8 cellular contexts compared by ENCODE assay signal in the genomic region with DNA sequence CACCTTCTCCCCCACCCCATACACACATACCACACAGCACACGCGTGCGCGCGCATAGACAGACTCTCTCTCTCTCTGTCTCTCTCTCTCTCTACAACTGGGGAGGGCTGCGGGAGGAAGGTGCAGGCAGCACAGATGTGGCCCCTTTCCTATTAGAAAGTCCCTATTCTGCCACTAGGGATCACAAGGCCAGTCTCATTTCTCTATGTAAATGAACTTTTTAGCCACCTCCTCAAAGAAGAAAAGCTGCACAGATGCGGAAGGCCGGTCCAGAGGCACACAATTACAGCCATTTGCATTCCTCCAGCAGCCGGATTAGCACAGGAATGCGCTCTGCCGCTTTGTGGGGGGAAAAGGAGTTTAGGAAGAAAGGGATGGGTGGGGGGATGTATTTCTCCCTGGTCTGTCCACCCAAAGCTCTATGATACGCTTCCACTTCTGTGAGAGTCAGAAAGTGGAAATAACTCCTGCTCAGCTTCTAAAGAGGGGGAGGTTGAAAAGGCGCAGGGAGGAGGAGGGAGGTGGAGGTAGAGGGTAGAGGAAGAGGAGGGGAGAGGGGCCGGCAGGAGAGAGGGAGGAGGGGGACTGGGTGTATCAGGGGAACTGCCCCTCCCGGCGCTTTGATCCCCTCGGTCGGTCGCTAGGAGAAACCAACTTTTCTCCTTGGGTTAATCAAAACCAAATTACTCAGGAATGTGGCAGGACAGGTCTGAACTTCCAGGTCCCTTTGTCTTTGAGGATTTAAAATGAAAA. TPM values are rescaled to one million over a fixed set of nuclear protein-coding genes. Genes with fewer than 3 reads are reported as not detected.
A peak's percentile ranks its signal among the peaks of the same experiment; 100 is the strongest.
DNase-seq lines count a peak whose midpoint lies in the region; ATAC-seq and TF ChIP-seq lines count a peak whose summit lies in the region.

No MANE protein-coding gene starts in this region.

- H3K79me1 ChIP-seq in IMR-90 (ENCODE audit: low read depth in 1 of 2, low read length in 2 of 2): peaks cover 45 to 86% of the 10 kb centered on the region in 2 experiments

- H4K8ac ChIP-seq in IMR-90 (ENCODE audit: low read depth in 2 of 2, low read length in 2 of 2): no peak overlapping the region

- H2BK20ac ChIP-seq in IMR-90 (ENCODE audit: low read depth, low read length): no peak overlapping the region

- no peak overlapping the region for H3K27ac ChIP-seq in IMR-90 (ENCODE audit: insufficient read depth, low read length)
- peak overlapping the region in 6 of 12 donors; percentile 10 to 55 (median 27) for H3K27ac ChIP-seq in heart left ventricle

- WGBS in IMR-90 (ENCODE audit: extremely low coverage in 2 of 2, insufficient read length in 1 of 2), 2 experiments: no CpG with 5 or more reads among the region's 19 CpGs
- WGBS in heart left ventricle, 4 donors: 67 to 73% (median 69%) methylated on average over 19 of the region's 19 CpGs

- intact Hi-C loops in IMR-90 (cut with micrococcal nuclease) (no loop called here), natural killer cell (cut with micrococcal nuclease) (no loop called here), heart left ventricle (cut with DNase I) (no loop called here)

- peaks cover 41 to 42% of the 10 kb centered on the region in 2 donors for H3K4me1 Mint-ChIP-seq in natural killer cell

- 0 out of 2 replicates have a peak overlapping the region, but pooled peaks have one; percentile 10 for H2AK5ac ChIP-seq in IMR-90 (ENCODE audit: low read depth, low read length)

- H2AFZ ChIP-seq in IMR-90 (replicated peaks; ENCODE audit: low read length, poor library complexity): no peak overlapping the region

- TF ChIP-seq CTCF in GM13977 (IDR thresholded peaks at IDR 0.05; ENCODE audit: extremely low read depth, insufficient read depth, missing control alignments) (no peak), IMR-90 (conservative IDR thresholded peaks at IDR 0.05; ENCODE audit: low read depth, low read length) (no peak), natural killer cell (IDR thresholded peaks at IDR 0.05) (no peak), heart left ventricle (IDR thresholded peaks at IDR 0.05) (no peak)

- ATAC-seq in GM21529 (IDR thresholded peaks at IDR 0.05; ENCODE audit: unreplicated experiment) (peak; percentile 71), IMR-90 (ENCODE audit: low read depth) (peak; percentile 47), natural killer cell (peak in 2 of 3 donors; percentile 17 to 18), heart left ventricle (no peak)

- H4K20me1 ChIP-seq in IMR-90 (ENCODE audit: insufficient read depth, low read length): peaks cover 50% of the 10 kb centered on the region

- no peaks in the 10 kb centered on the region for H3K27me3 ChIP-seq in IMR-90 (ENCODE audit: control insufficient read depth, insufficient read depth, low read length)
- H3K27me3 ChIP-seq in heart left ventricle: no peaks in the 10 kb centered on the region

- no peak for TF ChIP-seq POLR2A in IMR-90 (IDR thresholded peaks at IDR 0.05; ENCODE audit: low read depth, low read length)
- TF ChIP-seq POLR2A in heart left ventricle (IDR thresholded peaks at IDR 0.05): no peak

- H3K4me2 ChIP-seq in IMR-90 (ENCODE audit: low read depth, low read length): no peak overlapping the region; the same call in 1 of the 2 replicates

- no peak overlapping the region for H3K4ac ChIP-seq in IMR-90 (ENCODE audit: low read depth, low read length)

- H3K4me3 ChIP-seq in IMR-90 (ENCODE audit: insufficient read depth, low read depth, low read length) (no peak overlapping the region), heart left ventricle (no peak overlapping the region)

- no TSS peak for BruUV-seq in IMR-90 (replicated peaks; lab: Mats Ljungman, UMichigan)

- H4K91ac ChIP-seq in IMR-90 (ENCODE audit: insufficient read depth, low read depth, low read length): no peak overlapping the region

- H3K23ac ChIP-seq in IMR-90 (ENCODE audit: low read depth, low read length): no peak overlapping the region

- in situ Hi-C loops in GM13977 (cut with MboI; ENCODE audit: low pct_unique_long_range_greater_than_20kb, low sequenced_read_pairs, unreplicated experiment): loop anchor here (10.0 kb wide), 1 partner anchor 371 kb away; no protein-coding TSS in a partner anchor
- in situ Hi-C loops in IMR-90 (cut with MboI; ENCODE audit: low sequenced_read_pairs): no loop called here

- no peak overlapping the region for H3K18ac ChIP-seq in IMR-90 (ENCODE audit: low read depth, low read length)

- H2AK9ac ChIP-seq in IMR-90 (replicated peaks; ENCODE audit: low read depth, low read length, poor library complexity): no peak overlapping the region

- CTCF ChIA-PET in IMR-90 (lab: Yijun Ruan, JAX): interaction anchor here (0.7 kb wide), 1 partner anchor 177 kb away, joined by 3 read pairs; no protein-coding TSS in a partner anchor

- peaks cover 12 to 15% of the 10 kb centered on the region in 2 donors for H3K27me3 Mint-ChIP-seq in natural killer cell (ENCODE audit: low read depth in 2 of 2)

- no peak overlapping the region for H2BK5ac ChIP-seq in IMR-90 (ENCODE audit: low read depth, low read length, poor library complexity, severe bottlenecking)

- H3K9me3 ChIP-seq in IMR-90 (ENCODE audit: control insufficient read depth, insufficient read depth, low read length): no peaks in the 10 kb centered on the region
- no peaks in the 10 kb centered on the region for H3K9me3 ChIP-seq in heart left ventricle

- H3K9me1 ChIP-seq in IMR-90 (ENCODE audit: insufficient read depth, low read length): peaks cover 5% of the 10 kb centered on the region; the same call in 1 of the 2 replicates

- H3K4me1 ChIP-seq in IMR-90 (ENCODE audit: control insufficient read depth, insufficient read depth, low read length) (peaks cover 23% of the 10 kb centered on the region), heart left ventricle (peaks cover 9 to 88% (median 43%) of the 10 kb centered on the region in 12 donors)

- TF ChIP-seq RAD21 in IMR-90 (IDR thresholded peaks at IDR 0.05; ENCODE audit: low read length): no peak

- H3K9ac ChIP-seq in IMR-90 (ENCODE audit: low read depth, low read length): no peak overlapping the region

- DNase-seq in GM13977 (ENCODE audit: low spot score): peak; percentile 74
- no peak for DNase-seq in IMR-90
- DNase-seq in natural killer cell: no peak
- no peak for DNase-seq in activated CD4-positive, alpha-beta T cell treated with anti-CD3 and anti-CD28 coated beads, Interleukin-2, amount 50 U/mL, for 48 hours
- DNase-seq in hippocampal formation (lab: John Stamatoyannopoulos, UW): no peak
- no peak for DNase-seq in heart left ventricle
- DNase-seq in NOMO-1 treated with dmso at 0.1 percent for 144 hours (lab: John Stamatoyannopoulos, UW; ENCODE audit: unreplicated experiment): no peak

- no peaks in the 10 kb centered on the region for H3K9me3 Mint-ChIP-seq in natural killer cell

- dilution Hi-C loops in IMR-90 (cut with HindIII; ENCODE audit: low sequenced_read_pairs, unreplicated experiment): loop anchor here (25.0 kb wide), 1 partner anchor 99 kb away; no protein-coding TSS in a partner anchor

- peak overlapping the region; percentile 56 to 71 for H3K27ac Mint-ChIP-seq in natural killer cell

- POLR2A ChIA-PET in IMR-90 (lab: Charles Lee; ENCODE audit: unreplicated experiment): no interaction called here

- no peak overlapping the region for H3K14ac ChIP-seq in IMR-90 (replicated peaks; ENCODE audit: low read depth, low read length)

- H2BK120ac ChIP-seq in IMR-90 (ENCODE audit: low read depth, low read length): no peak overlapping the region

- no peaks in the 10 kb centered on the region for H3K36me3 Mint-ChIP-seq in natural killer cell

- H3K36me3 ChIP-seq in IMR-90 (ENCODE audit: control insufficient read depth, insufficient read depth, low read length) (no peaks in the 10 kb centered on the region), heart left ventricle (no peaks in the 10 kb centered on the region)

- H3K4me3 Mint-ChIP-seq in natural killer cell: peak overlapping the region; percentile 84

- no peak overlapping the region for H4K5ac ChIP-seq in IMR-90 (ENCODE audit: low read depth, low read length)

- H2BK15ac ChIP-seq in IMR-90 (ENCODE audit: low read depth, low read length): no peak overlapping the region

- no peak overlapping the region for H3K56ac ChIP-seq in IMR-90 (ENCODE audit: extremely low read depth, insufficient read depth, low read length)

TF ChIP-seq in IMR-90, 13 proteins besides CTCF, POLR2A, EP300 and RAD21 (continues in another document):
- TF ChIP-seq MAZ (IDR thresholded peaks at IDR 0.05; ENCODE audit: borderline replicate concordance, low read depth, low read length) (no peak), CEBPB (IDR thresholded peaks at IDR 0.05; ENCODE audit: low read depth, low read length) (no peak), NFE2L2 (IDR thresholded peaks at IDR 0.05; ENCODE audit: low read depth, low read length) (no peak), BHLHE40 (IDR thresholded peaks at IDR 0.05; ENCODE audit: low read depth, low read length) (no peak), CHD1 (IDR thresholded peaks at IDR 0.05; ENCODE audit: low read depth, low read length) (no peak), MAFK (IDR thresholded peaks at IDR 0.05; ENCODE audit: low read depth, low read length) (no peak), MXI1 (IDR thresholded peaks at IDR 0.05; ENCODE audit: borderline replicate concordance, low read depth, low read length) (no peak)
- TF ChIP-seq, protein P1, sequence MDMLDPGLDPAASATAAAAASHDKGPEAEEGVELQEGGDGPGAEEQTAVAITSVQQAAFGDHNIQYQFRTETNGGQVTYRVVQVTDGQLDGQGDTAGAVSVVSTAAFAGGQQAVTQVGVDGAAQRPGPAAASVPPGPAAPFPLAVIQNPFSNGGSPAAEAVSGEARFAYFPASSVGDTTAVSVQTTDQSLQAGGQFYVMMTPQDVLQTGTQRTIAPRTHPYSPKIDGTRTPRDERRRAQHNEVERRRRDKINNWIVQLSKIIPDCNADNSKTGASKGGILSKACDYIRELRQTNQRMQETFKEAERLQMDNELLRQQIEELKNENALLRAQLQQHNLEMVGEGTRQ (IDR thresholded peaks at IDR 0.05; ENCODE audit: low read depth, low read length): no peak
- TF ChIP-seq, protein P2, sequence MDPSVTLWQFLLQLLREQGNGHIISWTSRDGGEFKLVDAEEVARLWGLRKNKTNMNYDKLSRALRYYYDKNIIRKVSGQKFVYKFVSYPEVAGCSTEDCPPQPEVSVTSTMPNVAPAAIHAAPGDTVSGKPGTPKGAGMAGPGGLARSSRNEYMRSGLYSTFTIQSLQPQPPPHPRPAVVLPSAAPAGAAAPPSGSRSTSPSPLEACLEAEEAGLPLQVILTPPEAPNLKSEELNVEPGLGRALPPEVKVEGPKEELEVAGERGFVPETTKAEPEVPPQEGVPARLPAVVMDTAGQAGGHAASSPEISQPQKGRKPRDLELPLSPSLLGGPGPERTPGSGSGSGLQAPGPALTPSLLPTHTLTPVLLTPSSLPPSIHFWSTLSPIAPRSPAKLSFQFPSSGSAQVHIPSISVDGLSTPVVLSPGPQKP (IDR thresholded peaks at IDR 0.05; ENCODE audit: borderline replicate concordance, low read depth, low read length): no peak

RNA-seq across cellular contexts. Expression of a gene that starts 11.7 kb away (rescaled TPM):
- total RNA-seq in IMR-90 (2012; rRNA removed): 1.4 and 2.2 TPM in 2 replicates
- polyA plus RNA-seq in IMR-90 (2012; rRNA removed): 1.7 and 2.0 TPM in 2 replicates
- polyA plus RNA-seq in IMR-90 (2012; cell fraction: cytosol; rRNA removed): 0.78 and 1.1 TPM in 2 replicates
- 1.9 and 2.8 TPM in 2 replicates for polyA plus RNA-seq in IMR-90 (2012; cell fraction: nucleus; rRNA removed; ENCODE audit: low replicate concordance)
- total RNA-seq in natural killer cell: 1 to 10 TPM; 5.8 to 7.8 (median 7.5) TPM
- total RNA-seq in heart left ventricle: 10 to 100 TPM in 6 of 9 donors, 1 to 10 TPM in 3; 7.8 to 21.6 (median 14.5) TPM
- 1 to 10 TPM; 3.8 to 4.0 TPM for polyA plus RNA-seq in heart left ventricle

Comparison
In these comparisons a context has a peak if more than half of its experiments do, and no peak if none do; other contexts are left out.
1. ATAC-seq: peak in GM21529 (single experiment), IMR-90 (single experiment) and natural killer cell (2 of 3); none in heart left ventricle (0 of 4).